In the genomic region with DNA sequence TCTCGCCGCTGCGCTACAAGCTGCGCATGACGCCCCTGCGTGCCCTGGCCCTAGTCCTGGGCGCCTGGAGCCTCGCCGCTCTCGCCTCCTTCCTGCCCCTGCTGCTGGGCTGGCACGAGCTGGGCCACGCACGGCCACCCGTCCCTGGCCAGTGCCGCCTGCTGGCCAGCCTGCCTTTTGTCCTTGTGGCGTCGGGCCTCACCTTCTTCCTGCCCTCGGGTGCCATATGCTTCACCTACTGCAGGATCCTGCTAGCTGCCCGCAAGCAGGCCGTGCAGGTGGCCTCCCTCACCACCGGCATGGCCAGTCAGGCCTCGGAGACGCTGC, we compare ENCODE assay signal across 1 cellular context.
TF ChIP-seq lines count a peak whose summit lies in the region.

No MANE protein-coding gene starts in this region.

TF ChIP-seq in GM23338, 12 proteins besides CTCF, POLR2A, EP300 and RAD21 (continued from another document):
- TF ChIP-seq ZNF462 (CRISPR knock-in tag; IDR thresholded peaks at IDR 0.05) (no peak), CREB1 (CRISPR knock-in tag; IDR thresholded peaks at IDR 0.05; ENCODE audit: low read depth) (no peak), ZNF331 (CRISPR knock-in tag; IDR thresholded peaks at IDR 0.05; ENCODE audit: low read depth) (no peak), JUNB (IDR thresholded peaks at IDR 0.05; ENCODE audit: unreplicated experiment) (no peak)
TF ChIP-seq in GM23338: peak in this region for 0.
